In the genomic region with DNA sequence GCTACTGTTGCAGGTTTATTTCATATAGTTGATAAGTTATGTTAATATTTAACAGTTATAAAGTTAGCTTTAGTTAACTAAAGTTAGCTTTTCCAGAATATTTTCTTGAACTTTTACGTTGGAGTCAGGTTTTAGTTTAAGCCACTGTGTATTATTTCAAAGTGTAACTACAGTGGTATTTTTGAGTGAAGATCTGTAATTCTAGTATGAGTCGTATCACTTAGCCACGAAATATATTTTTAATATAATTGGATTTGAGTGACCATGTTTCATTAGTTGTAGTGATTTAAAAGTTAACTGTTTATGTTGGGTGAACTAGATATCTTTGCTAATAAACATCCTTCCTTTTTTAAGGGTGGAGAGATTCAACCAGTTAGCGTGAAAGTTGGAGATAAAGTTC, we compare ENCODE assay signal across 1 cellular context.
TF ChIP-seq lines count a peak whose summit lies in the region.

No MANE protein-coding gene starts in this region.

TF ChIP-seq in GM23338, 12 proteins besides CTCF, POLR2A, EP300 and RAD21 (continued from another document):
- TF ChIP-seq, protein P1, sequence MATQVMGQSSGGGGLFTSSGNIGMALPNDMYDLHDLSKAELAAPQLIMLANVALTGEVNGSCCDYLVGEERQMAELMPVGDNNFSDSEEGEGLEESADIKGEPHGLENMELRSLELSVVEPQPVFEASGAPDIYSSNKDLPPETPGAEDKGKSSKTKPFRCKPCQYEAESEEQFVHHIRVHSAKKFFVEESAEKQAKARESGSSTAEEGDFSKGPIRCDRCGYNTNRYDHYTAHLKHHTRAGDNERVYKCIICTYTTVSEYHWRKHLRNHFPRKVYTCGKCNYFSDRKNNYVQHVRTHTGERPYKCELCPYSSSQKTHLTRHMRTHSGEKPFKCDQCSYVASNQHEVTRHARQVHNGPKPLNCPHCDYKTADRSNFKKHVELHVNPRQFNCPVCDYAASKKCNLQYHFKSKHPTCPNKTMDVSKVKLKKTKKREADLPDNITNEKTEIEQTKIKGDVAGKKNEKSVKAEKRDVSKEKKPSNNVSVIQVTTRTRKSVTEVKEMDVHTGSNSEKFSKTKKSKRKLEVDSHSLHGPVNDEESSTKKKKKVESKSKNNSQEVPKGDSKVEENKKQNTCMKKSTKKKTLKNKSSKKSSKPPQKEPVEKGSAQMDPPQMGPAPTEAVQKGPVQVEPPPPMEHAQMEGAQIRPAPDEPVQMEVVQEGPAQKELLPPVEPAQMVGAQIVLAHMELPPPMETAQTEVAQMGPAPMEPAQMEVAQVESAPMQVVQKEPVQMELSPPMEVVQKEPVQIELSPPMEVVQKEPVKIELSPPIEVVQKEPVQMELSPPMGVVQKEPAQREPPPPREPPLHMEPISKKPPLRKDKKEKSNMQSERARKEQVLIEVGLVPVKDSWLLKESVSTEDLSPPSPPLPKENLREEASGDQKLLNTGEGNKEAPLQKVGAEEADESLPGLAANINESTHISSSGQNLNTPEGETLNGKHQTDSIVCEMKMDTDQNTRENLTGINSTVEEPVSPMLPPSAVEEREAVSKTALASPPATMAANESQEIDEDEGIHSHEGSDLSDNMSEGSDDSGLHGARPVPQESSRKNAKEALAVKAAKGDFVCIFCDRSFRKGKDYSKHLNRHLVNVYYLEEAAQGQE (IDR thresholded peaks at IDR 0.05; ENCODE audit: unreplicated experiment): no peak
- TF ChIP-seq, protein P2, sequence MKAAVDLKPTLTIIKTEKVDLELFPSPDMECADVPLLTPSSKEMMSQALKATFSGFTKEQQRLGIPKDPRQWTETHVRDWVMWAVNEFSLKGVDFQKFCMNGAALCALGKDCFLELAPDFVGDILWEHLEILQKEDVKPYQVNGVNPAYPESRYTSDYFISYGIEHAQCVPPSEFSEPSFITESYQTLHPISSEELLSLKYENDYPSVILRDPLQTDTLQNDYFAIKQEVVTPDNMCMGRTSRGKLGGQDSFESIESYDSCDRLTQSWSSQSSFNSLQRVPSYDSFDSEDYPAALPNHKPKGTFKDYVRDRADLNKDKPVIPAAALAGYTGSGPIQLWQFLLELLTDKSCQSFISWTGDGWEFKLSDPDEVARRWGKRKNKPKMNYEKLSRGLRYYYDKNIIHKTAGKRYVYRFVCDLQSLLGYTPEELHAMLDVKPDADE (IDR thresholded peaks at IDR 0.05): no peak
- TF ChIP-seq POLR2AphosphoS5 (IDR thresholded peaks at IDR 0.05; ENCODE audit: low read depth) (no peak), STAT1 (IDR thresholded peaks at IDR 0.05; ENCODE audit: unreplicated experiment) (no peak), JUNB (IDR thresholded peaks at IDR 0.05; ENCODE audit: unreplicated experiment) (no peak), ZNF114 (CRISPR knock-in tag; IDR thresholded peaks at IDR 0.05) (no peak), EZH2 (IDR thresholded peaks at IDR 0.05; ENCODE audit: low read depth, unreplicated experiment) (no peak), NANOG (IDR thresholded peaks at IDR 0.05; ENCODE audit: borderline replicate concordance) (no peak), CREB1 (CRISPR knock-in tag; IDR thresholded peaks at IDR 0.05; ENCODE audit: low read depth) (no peak)
